ENCODE assay signal across 6 cellular contexts in genomic region chr7:1512781-1513656, GRCh38. TPM values are rescaled to one million over a fixed set of nuclear protein-coding genes. Genes with fewer than 3 reads are reported as not detected.
DNase-seq lines count a peak whose midpoint lies in the region; ATAC-seq and TF ChIP-seq lines count a peak whose summit lies in the region.

No MANE protein-coding gene starts in this region.

- H3K27ac ChIP-seq in fibroblast of lung (ENCODE audit: insufficient read depth, low read length): peak overlapping the region; percentile 16

- DNase-seq in T-cell (peak; percentile 31 to 70 (median 48)), fibroblast of lung (ENCODE audit: low read depth in 2 of 2) (peak; percentile 40 to 85), NCI-H1048 (lab: John Stamatoyannopoulos, UW) (no peak)
- peak in 2 of 3 donors; percentile 16 to 28 for DNase-seq in stimulated activated CD4-positive, alpha-beta T cell treated with anti-CD3 and anti-CD28 coated beads, TNF-alpha, amount 100 ng/mL, for 1 hour (ENCODE audit: low read depth in 3 of 3, low spot score in 1 of 3)

- peak overlapping the region; percentile 76 to 79 for H3K27ac Mint-ChIP-seq in T-cell

- H3K9me3 Mint-ChIP-seq in T-cell: no peaks in the 10 kb centered on the region

- peak overlapping the region; percentile 30 for H3K9ac ChIP-seq in fibroblast of lung (ENCODE audit: insufficient read depth, low read length)

- H3K27me3 Mint-ChIP-seq in T-cell: no peaks in the 10 kb centered on the region

- POLR2A ChIA-PET in T-cell (lab: Charles Lee): no interaction called here

- ATAC-seq in GM21576 (IDR thresholded peaks at IDR 0.05; ENCODE audit: unreplicated experiment) (peak; percentile 42), T-cell (replicated peaks in 1 of 4) (peak; percentile 91 to 95 (median 95)), HG03039 (IDR thresholded peaks at IDR 0.05; ENCODE audit: unreplicated experiment) (no peak)

- no peaks in the 10 kb centered on the region for H3K79me2 ChIP-seq in fibroblast of lung (ENCODE audit: control insufficient read depth, insufficient read depth, low read length)

- CTCF ChIA-PET in T-cell (lab: Charles Lee): interaction anchor here in 1 of 2 donors (0.6 to 0.7 kb wide), 2 partner anchors 69 to 1053 kb away, joined by 3 to 4 read pairs; no protein-coding TSS in a partner anchor

- peaks cover 5% of the 10 kb centered on the region for H3K4me1 ChIP-seq in fibroblast of lung (ENCODE audit: control insufficient read depth, extremely low read depth, insufficient read depth, low read length)

- no peaks in the 10 kb centered on the region for H3K36me3 ChIP-seq in fibroblast of lung (ENCODE audit: control insufficient read depth, insufficient read depth, low read length)

- no peak overlapping the region for H2AFZ ChIP-seq in fibroblast of lung (ENCODE audit: low read length)

- no peaks in the 10 kb centered on the region for H4K20me1 ChIP-seq in fibroblast of lung (ENCODE audit: control insufficient read depth, extremely low read depth, insufficient read depth, low read length)

- H3K9me3 ChIP-seq in fibroblast of lung (ENCODE audit: control insufficient read depth, insufficient read depth, low read depth, low read length): no peaks in the 10 kb centered on the region

- no peaks in the 10 kb centered on the region for H3K27me3 ChIP-seq in fibroblast of lung (ENCODE audit: control insufficient read depth, insufficient read depth, low read length)

- TF ChIP-seq CTCF in fibroblast of lung (conservative IDR thresholded peaks at IDR 0.05 in 1 of 2, IDR thresholded peaks at IDR 0.05 in 1 of 2; ENCODE audit: low read depth in 1 of 2, low read length in 2 of 2): no peak

- peak overlapping the region; percentile 35 for H3K4me2 ChIP-seq in fibroblast of lung (ENCODE audit: extremely low read depth, insufficient read depth, low read length)

- H3K36me3 Mint-ChIP-seq in T-cell: no peaks in the 10 kb centered on the region

- peaks cover 29 to 36% (median 36%) of the 10 kb centered on the region in 3 donors for H3K4me1 Mint-ChIP-seq in T-cell

- no peak overlapping the region for H3K4me3 ChIP-seq in fibroblast of lung (replicated peaks in 1 of 4; ENCODE audit: control extremely low read depth in 1 of 4, insufficient read depth in 1 of 4, low read depth in 3 of 4, low read length in 4 of 4)

- H3K4me3 Mint-ChIP-seq in T-cell: peak overlapping the region in 2 of 3 donors; percentile 3 to 66

RNA-seq across cellular contexts. Expression of gene INTS1, which starts 8.8 kb away (rescaled TPM):
- total RNA-seq in T-cell (100 to 1,000 TPM; 102 to 147 (median 131) TPM), fibroblast of lung (22.9 and 35.5 TPM in 2 replicates)
- 7.1 and 16.2 TPM in 2 replicates for polyA plus RNA-seq in fibroblast of lung
- 32.9 and 58.5 TPM in 2 replicates for polyA plus RNA-seq in fibroblast of lung (2012)
- 43.6 and 98.3 TPM in 2 replicates for polyA minus RNA-seq in fibroblast of lung (ENCODE audit: low replicate concordance)

RNA-seq across cellular contexts. Expression of gene MAFK, which starts 17.5 kb away (rescaled TPM):
- total RNA-seq in T-cell (10 to 100 TPM; 52.0 to 80.1 (median 73.8) TPM), fibroblast of lung (14.6 and 18.0 TPM in 2 replicates)
- polyA plus RNA-seq in fibroblast of lung: 3.2 TPM in 2 replicates
- polyA plus RNA-seq in fibroblast of lung (2012): 11.9 and 15.1 TPM in 2 replicates
- polyA minus RNA-seq in fibroblast of lung (ENCODE audit: low replicate concordance): 4.1 and 4.6 TPM in 2 replicates

RNA-seq across cellular contexts. Expression of gene TMEM184A, which starts 43.0 kb away (rescaled TPM):
- total RNA-seq in T-cell (under 1 TPM in 3 of 5 donors, not detected in 2; 0.18 to 0.38 (median 0.33) TPM), fibroblast of lung (under 0.01 TPM in 2 replicates)
- 0.05 and 0.10 TPM in 2 replicates for polyA plus RNA-seq in fibroblast of lung
- polyA plus RNA-seq in fibroblast of lung (2012): 0.09 and 0.36 TPM in 2 replicates
- polyA minus RNA-seq in fibroblast of lung (ENCODE audit: low replicate concordance): 3.0 TPM in 1 of 2 replicates, not detected in the other

RNA-seq across cellular contexts. Expression of gene MICALL2, which starts 53.7 kb away (rescaled TPM):
- total RNA-seq in T-cell (1 to 10 TPM; 2.1 to 5.5 (median 3.2) TPM), fibroblast of lung (48.0 and 60.1 TPM in 2 replicates)
- polyA plus RNA-seq in fibroblast of lung: 11.0 and 11.7 TPM in 2 replicates
- 15.6 and 22.9 TPM in 2 replicates for polyA plus RNA-seq in fibroblast of lung (2012)
- 5.8 and 26.0 TPM in 2 replicates for polyA minus RNA-seq in fibroblast of lung (ENCODE audit: low replicate concordance)

RNA-seq across cellular contexts. Expression of gene PSMG3, which starts 56.8 kb away (rescaled TPM):
- 10 to 100 TPM; 17.6 to 28.5 (median 20.6) TPM for total RNA-seq in T-cell
- 19.3 and 21.3 TPM in 2 replicates for total RNA-seq in fibroblast of lung
- 24.6 and 31.3 TPM in 2 replicates for polyA plus RNA-seq in fibroblast of lung
- polyA plus RNA-seq in fibroblast of lung (2012): 23.8 and 35.5 TPM in 2 replicates
- polyA minus RNA-seq in fibroblast of lung (ENCODE audit: low replicate concordance): 7.0 and 9.2 TPM in 2 replicates
